Comparison of ENCODE assay signal across 8 cellular contexts in the genomic region with DNA sequence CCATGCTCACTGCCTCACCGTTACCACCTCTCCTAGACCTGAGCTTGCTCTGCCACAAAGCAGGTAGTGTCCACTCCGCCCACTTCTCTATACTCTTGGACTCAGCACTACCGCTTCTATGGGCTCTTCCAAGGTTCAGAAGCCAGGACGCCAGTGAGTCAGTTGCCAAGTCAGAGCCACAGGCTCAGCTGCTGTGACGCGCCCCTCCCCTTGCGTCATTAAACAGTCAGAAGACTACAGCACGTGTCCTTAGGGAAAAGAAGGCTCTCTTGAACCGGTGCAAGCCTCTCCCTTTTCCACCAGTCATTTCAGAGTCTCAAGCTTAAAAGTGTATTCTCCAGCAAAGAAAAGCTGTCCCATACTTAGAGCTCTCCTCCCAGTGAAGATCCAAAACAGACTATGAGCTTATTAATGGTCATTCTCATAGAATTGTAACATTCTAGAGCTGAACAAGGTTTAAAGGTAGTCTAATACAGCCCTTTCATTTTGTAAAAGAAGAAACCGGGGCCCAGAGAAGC. TPM values are rescaled to one million over a fixed set of nuclear protein-coding genes. Genes with fewer than 3 reads are reported as not detected.
DNase-seq lines count a peak whose midpoint lies in the region; ATAC-seq and TF ChIP-seq lines count a peak whose summit lies in the region.

No MANE protein-coding gene starts in this region.

- no peaks in the 10 kb centered on the region for H3K36me3 ChIP-seq in upper lobe of right lung

- H3K4me1 ChIP-seq in upper lobe of right lung = no peaks in the 10 kb centered on the region

- H3K27me3 ChIP-seq in upper lobe of right lung = no peaks in the 10 kb centered on the region

- H3K9me3 ChIP-seq in upper lobe of right lung = no peaks in the 10 kb centered on the region

- no peak for TF ChIP-seq CTCF in upper lobe of right lung (IDR thresholded peaks at IDR 0.05)
- TF ChIP-seq CTCF in GM20000 (IDR thresholded peaks at IDR 0.05; ENCODE audit: extremely low read depth, missing control alignments) = no peak

- intact Hi-C loops in upper lobe of right lung (cut with DNase I) = no loop called here

- H3K4me3 ChIP-seq in upper lobe of right lung = no peak overlapping the region

- DNase-seq in T1000 (lab: John Stamatoyannopoulos, UW) = peak; percentile 57
- peak; percentile 65 for DNase-seq in iris pigment epithelial cell (ENCODE audit: low read depth)
- DNase-seq in upper lobe of right lung = peak; percentile 79
- DNase-seq in D341Med (ENCODE audit: low spot score) = no peak
- DNase-seq in GM20000 (ENCODE audit: low spot score) = no peak
- DNase-seq in NCI-H345 (lab: John Stamatoyannopoulos, UW) = no peak

- H3K27ac ChIP-seq in upper lobe of right lung = no peak overlapping the region

- ATAC-seq in GM18867 (IDR thresholded peaks at IDR 0.05; ENCODE audit: unreplicated experiment) = peak; percentile 64
- ATAC-seq in HG03354 (IDR thresholded peaks at IDR 0.05; ENCODE audit: poor library complexity, severe bottlenecking, unreplicated experiment) = peak; percentile 34
- ATAC-seq in upper lobe of right lung = peak; percentile 82

RNA-seq across cellular contexts. Expression of a gene that starts 41.0 kb away (rescaled TPM):
- 69.6 TPM for total RNA-seq in upper lobe of right lung

Comparison
In these comparisons a context has a peak if more than half of its experiments do, and no peak if none do; other contexts are left out.
1. DNase-seq: peak in T1000 (single experiment), iris pigment epithelial cell (single experiment) and upper lobe of right lung (single experiment); none in D341Med (single experiment), GM20000 (single experiment) and NCI-H345 (single experiment).
2. Peak in every context shown above with its lines, with median percentiles within 50 percentile points of each other: ATAC-seq.